8 cellular contexts compared by ENCODE assay signal in genomic region chr17:67366193-67367157, GRCh38. TPM values are rescaled to one million over a fixed set of nuclear protein-coding genes. Genes with fewer than 3 reads are reported as not detected.
DNase-seq lines count a peak whose midpoint lies in the region; ATAC-seq, FAIRE-seq and TF ChIP-seq lines count a peak whose summit lies in the region.

Gene PSMD12, minus strand, starts transcription at chr17:67366577. Its CDS starts 58 bp downstream, at chr17:67366519.

- H3K4me3 ChIP-seq in kidney (ENCODE audit: low read length in 2 of 2) = peak within 1 kb of the TSS; percentile 76 to 88

- H3K36me3 ChIP-seq in kidney (ENCODE audit: control insufficient read depth in 1 of 2, insufficient read depth in 2 of 2, low read length in 2 of 2) = no peaks in the 10 kb centered on the region

- DNase-seq in AG20443 (ENCODE audit: low spot score) = peak; percentile 98
- peak; percentile 76 for DNase-seq in NCI-H345 treated with DMSO at 0.1 percent for 48 hours (lab: John Stamatoyannopoulos, UW; ENCODE audit: unreplicated experiment)
- peak; percentile 92 for DNase-seq in cerebellar cortex (ENCODE audit: low spot score)
- DNase-seq in kidney = peak; percentile 98
- peak; percentile 96 for DNase-seq in stimulated activated CD4-positive, alpha-beta T cell treated with anti-CD3 and anti-CD28 coated beads, Interleukin-15, amount 100 ng/mL, for 24 hours

- FAIRE-seq in kidney (lab: Jason Lieb, UNC) = no peak

- ATAC-seq in GM19025 (IDR thresholded peaks at IDR 0.05; ENCODE audit: low read depth, unreplicated experiment) (peak; percentile 73), HG03196 (IDR thresholded peaks at IDR 0.05; ENCODE audit: unreplicated experiment) (peak; percentile 90)
- ATAC-seq in activated CD4-positive, CD25-positive, alpha-beta regulatory T cell treated with anti-CD3 and anti-CD28 coated beads, Interleukin-2, amount 50 U/mL, for 24 hours = peak; percentile 85 to 88

- H3K27ac ChIP-seq in kidney (ENCODE audit: low read depth in 2 of 2, low read length in 2 of 2) = peak within 1 kb of the TSS; percentile 93

- peak; percentile 8 for TF ChIP-seq CTCF in kidney (IDR thresholded peaks at IDR 0.05; ENCODE audit: borderline replicate concordance, extremely low read depth, insufficient read depth)

- H3K9ac ChIP-seq in kidney (ENCODE audit: low read length in 2 of 2) = peak within 1 kb of the TSS; percentile 77 to 87

- intact Hi-C loops in kidney (cut with DNase I) = no loop called here

- peaks cover 4 to 7% of the 10 kb centered on the region in 2 donors for H3K4me1 ChIP-seq in kidney (ENCODE audit: control insufficient read depth in 1 of 2, insufficient read depth in 1 of 2, low read depth in 1 of 2, low read length in 2 of 2)

- H3K9me3 ChIP-seq in kidney (ENCODE audit: control insufficient read depth in 1 of 2, low read length in 2 of 2) = no peaks in the 10 kb centered on the region

RNA-seq across cellular contexts. Expression of gene PSMD12, which starts in this region (rescaled TPM):
- 46.0 TPM for total RNA-seq in kidney
- polyA plus RNA-seq in kidney (ENCODE audit: insufficient read depth, low read depth, low replicate concordance) = 26.0 TPM

Comparison
In these comparisons a context has a peak if more than half of its experiments do, and no peak if none do; other contexts are left out.
1. Peak in every context shown above with its lines: DNase-seq, ATAC-seq, H3K4me3 ChIP-seq and H3K27ac ChIP-seq.